ENCODE assay signal across 16 cellular contexts in the genomic region with DNA sequence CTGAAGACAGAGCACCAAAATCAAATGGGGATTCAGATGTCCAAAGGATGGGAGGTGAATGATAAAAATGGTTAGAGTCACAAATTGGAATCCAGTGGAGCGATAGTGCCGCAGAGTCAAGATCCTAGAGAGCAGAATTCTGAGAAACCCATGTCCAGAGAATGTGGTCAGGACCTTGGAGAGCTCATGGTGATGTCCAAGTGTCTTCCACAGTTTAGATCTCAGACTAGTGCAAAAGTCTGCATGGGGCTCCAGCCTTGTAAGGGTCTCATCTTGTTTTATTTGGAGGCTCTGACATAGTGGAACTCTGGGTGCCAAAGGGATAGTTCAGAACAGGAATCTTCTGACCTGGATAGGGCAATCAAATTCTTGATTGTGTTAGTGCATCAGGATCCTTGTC.
A peak's percentile ranks its signal among the peaks of the same experiment; 100 is the strongest.
DNase-seq lines count a peak whose midpoint lies in the region; ATAC-seq and TF ChIP-seq lines count a peak whose summit lies in the region.
"Had no signal": no experiment of that assay in that cellular context is flagged by ENCODE, and none has a peak within 500 bp of the region (broad histone marks: within the 10 kb centered on the region; RNA-seq: fewer than 3 reads in every experiment).

No MANE protein-coding gene starts in this region.

- H3K4me3 Mint-ChIP-seq in neural progenitor cell: no peak overlapping the region
- H3K4me3 Mint-ChIP-seq in CD8-positive, alpha-beta memory T cell: no peak overlapping the region
- no peak overlapping the region for H3K4me3 Mint-ChIP-seq in stimulated activated naive CD8-positive, alpha-beta T cell treated with anti-CD3 and anti-CD28 coated beads, Interleukin-15, amount 100 ng/mL, for 72 hours
- H3K4me3 Mint-ChIP-seq: activated naive CD4-positive, alpha-beta T cell treated with anti-CD3 and anti-CD28 coated beads, Interleukin-2, amount 50 U/mL, for 24 hours; IgD-negative memory B cell had no signal

- ATAC-seq in stimulated activated naive CD8-positive, alpha-beta T cell treated with anti-CD3 and anti-CD28 coated beads, Interleukin-15, amount 100 ng/mL, for 72 hours: no peak
- ATAC-seq in left colon: no peak

- H2AFZ ChIP-seq in neural progenitor cell (replicated peaks): no peak overlapping the region
- H2AFZ ChIP-seq: parathyroid adenoma had no signal

- H4K20me1 ChIP-seq in neural progenitor cell (ENCODE audit: low read depth): no peaks in the 10 kb centered on the region

- no peaks in the 10 kb centered on the region for H3K9me3 ChIP-seq in neural progenitor cell (ENCODE audit: low read depth)
- H3K9me3 ChIP-seq in CD8-positive, alpha-beta memory T cell (ENCODE audit: low read length): no peaks in the 10 kb centered on the region
- H3K9me3 ChIP-seq: Caco-2, esophagus muscularis mucosa, thoracic aorta had no signal

- no peaks in the 10 kb centered on the region for H3K4me1 ChIP-seq in neural progenitor cell
- no peaks in the 10 kb centered on the region for H3K4me1 ChIP-seq in CD8-positive, alpha-beta memory T cell (ENCODE audit: insufficient read depth, low read length)
- H3K4me1 ChIP-seq: Caco-2, esophagus muscularis mucosa, parathyroid adenoma had no signal

- H3K4me3 ChIP-seq in epithelial cell of esophagus (ENCODE audit: low read length) (no peak overlapping the region), neural progenitor cell (no peak overlapping the region)
- H3K4me3 ChIP-seq in CD8-positive, alpha-beta memory T cell (ENCODE audit: low read length): no peak overlapping the region
- H3K4me3 ChIP-seq: esophagus muscularis mucosa, thoracic aorta had no signal

- peaks cover 2% of the 10 kb centered on the region for H3K27me3 Mint-ChIP-seq in neural progenitor cell (ENCODE audit: insufficient read depth, low read depth)
- H3K27me3 Mint-ChIP-seq in CD8-positive, alpha-beta memory T cell: peaks cover 0 to 2% of the 10 kb centered on the region in 2 donors
- peaks cover 8% of the 10 kb centered on the region for H3K27me3 Mint-ChIP-seq in stimulated activated naive CD8-positive, alpha-beta T cell treated with anti-CD3 and anti-CD28 coated beads, Interleukin-15, amount 100 ng/mL, for 72 hours

- H3K9me3 Mint-ChIP-seq in neural progenitor cell: no peaks in the 10 kb centered on the region
- peaks cover 0 to 15% (median 5%) of the 10 kb centered on the region in 5 donors for H3K9me3 Mint-ChIP-seq in CD8-positive, alpha-beta memory T cell
- peaks cover 4 to 23% of the 10 kb centered on the region in 2 donors for H3K9me3 Mint-ChIP-seq in stimulated activated naive CD8-positive, alpha-beta T cell treated with anti-CD3 and anti-CD28 coated beads, Interleukin-15, amount 100 ng/mL, for 72 hours

- H3K27me3 ChIP-seq in neural progenitor cell: no peaks in the 10 kb centered on the region
- no peaks in the 10 kb centered on the region for H3K27me3 ChIP-seq in CD8-positive, alpha-beta memory T cell (ENCODE audit: insufficient read depth, low read length, poor library complexity, severe bottlenecking)

- peak; percentile 21 for DNase-seq in HK-2 (ENCODE audit: unreplicated experiment)
- DNase-seq in RPMI8226: peak; percentile 15
- DNase-seq in epithelial cell of esophagus (ENCODE audit: low read depth): peak; percentile 35
- DNase-seq in neural progenitor cell (ENCODE audit: low spot score): peak; percentile 63
- DNase-seq in CD8-positive, alpha-beta memory T cell: no peak
- DNase-seq in stimulated activated naive CD8-positive, alpha-beta T cell treated with anti-CD3 and anti-CD28 coated beads, Interleukin-15, amount 100 ng/mL, for 72 hours: no peak
- no peak for DNase-seq in NCI-H1436 treated with DMSO at 0.1 percent for 48 hours (lab: John Stamatoyannopoulos, UW)
- no peak for DNase-seq in left colon
- DNase-seq: NCI-H187 had no signal

- H3K36me3 Mint-ChIP-seq in neural progenitor cell: no peaks in the 10 kb centered on the region
- H3K36me3 Mint-ChIP-seq in CD8-positive, alpha-beta memory T cell: no peaks in the 10 kb centered on the region
- H3K36me3 Mint-ChIP-seq: activated naive CD4-positive, alpha-beta T cell treated with anti-CD3 and anti-CD28 coated beads, Interleukin-2, amount 50 U/mL, for 24 hours had no signal

- H3K79me2 ChIP-seq in neural progenitor cell (ENCODE audit: low read depth): no peaks in the 10 kb centered on the region
- H3K79me2 ChIP-seq: parathyroid adenoma had no signal

- H3K27ac ChIP-seq in neural progenitor cell: no peak overlapping the region
- H3K27ac ChIP-seq in CD8-positive, alpha-beta memory T cell (ENCODE audit: low read depth, low read length): no peak overlapping the region
- H3K27ac ChIP-seq: esophagus muscularis mucosa, parathyroid adenoma, thoracic aorta, VCaP had no signal

- POLR2A ChIA-PET in CD8-positive, alpha-beta memory T cell (lab: Charles Lee): no interaction called here

- H3K36me3 ChIP-seq in neural progenitor cell: no peaks in the 10 kb centered on the region
- no peaks in the 10 kb centered on the region for H3K36me3 ChIP-seq in CD8-positive, alpha-beta memory T cell (ENCODE audit: insufficient read depth, low read length)
- H3K36me3 ChIP-seq: esophagus muscularis mucosa, thoracic aorta had no signal

- TF ChIP-seq CTCF in epithelial cell of esophagus (IDR thresholded peaks at IDR 0.05; ENCODE audit: insufficient read depth, low read depth, low read length, missing control alignments): no peak
- TF ChIP-seq CTCF in neural progenitor cell (IDR thresholded peaks at IDR 0.05): no peak

- no peaks in the 10 kb centered on the region for H3K4me1 Mint-ChIP-seq in neural progenitor cell
- H3K4me1 Mint-ChIP-seq in CD8-positive, alpha-beta memory T cell: no peaks in the 10 kb centered on the region
- no peaks in the 10 kb centered on the region for H3K4me1 Mint-ChIP-seq in stimulated activated naive CD8-positive, alpha-beta T cell treated with anti-CD3 and anti-CD28 coated beads, Interleukin-15, amount 100 ng/mL, for 72 hours
- H3K4me1 Mint-ChIP-seq: activated naive CD4-positive, alpha-beta T cell treated with anti-CD3 and anti-CD28 coated beads, Interleukin-2, amount 50 U/mL, for 24 hours; IgD-negative memory B cell had no signal

- intact Hi-C loops in left colon (cut with DNase I, micrococcal nuclease): loop anchor here in 1 of 2 donors (10.0 kb wide), 1 partner anchor 1167 kb away; no protein-coding TSS in a partner anchor

- no peak overlapping the region for H3K9ac ChIP-seq in neural progenitor cell
- H3K9ac ChIP-seq: parathyroid adenoma had no signal

- H3K27ac Mint-ChIP-seq in neural progenitor cell: no peak overlapping the region
- H3K27ac Mint-ChIP-seq in CD8-positive, alpha-beta memory T cell: peak overlapping the region in 1 of 8 donors; percentile 11
- no peak overlapping the region for H3K27ac Mint-ChIP-seq in stimulated activated naive CD8-positive, alpha-beta T cell treated with anti-CD3 and anti-CD28 coated beads, Interleukin-15, amount 100 ng/mL, for 72 hours
- H3K27ac Mint-ChIP-seq: activated naive CD4-positive, alpha-beta T cell treated with anti-CD3 and anti-CD28 coated beads, Interleukin-2, amount 50 U/mL, for 24 hours; IgD-negative memory B cell had no signal

- CTCF ChIA-PET in CD8-positive, alpha-beta memory T cell (lab: Charles Lee): no interaction called here

- no peaks in the 10 kb centered on the region for H3F3A ChIP-seq in neural progenitor cell (ENCODE audit: low read depth)

- H3K4me2 ChIP-seq in neural progenitor cell: no peak overlapping the region

Comparison
In these comparisons a context has a peak if more than half of its experiments do, and no peak if none do; other contexts are left out.
1. DNase-seq: peak in HK-2 (single experiment), RPMI8226 (single experiment), epithelial cell of esophagus (single experiment) and neural progenitor cell (single experiment); none in CD8-positive, alpha-beta memory T cell (0 of 5), stimulated activated naive CD8-positive, alpha-beta T cell treated with anti-CD3 and anti-CD28 coated beads, Interleukin-15, amount 100 ng/mL, for 72 hours (0 of 2), NCI-H1436 treated with DMSO at 0.1 percent for 48 hours (single experiment) and left colon (0 of 2).